27 cellular contexts compared by ENCODE assay signal in genomic region chr10:99374972-99375371, GRCh38. TPM values are rescaled to one million over a fixed set of nuclear protein-coding genes. Genes with fewer than 3 reads are reported as not detected.
"Had no signal": no experiment of that assay in that cellular context is flagged by ENCODE, and none has a peak within 500 bp of the region (broad histone marks: within the 10 kb centered on the region; RNA-seq: fewer than 3 reads in every experiment).

No MANE protein-coding gene starts in this region.

- H3K36me3 ChIP-seq: colonic mucosa, gastrocnemius medialis, lower lobe of right lung, prostate gland, right atrium auricular region, tibial nerve, upper lobe of left lung had no signal

- H3K4me1 ChIP-seq: colonic mucosa, gastrocnemius medialis, prostate gland, right atrium auricular region, testis, tibial nerve, upper lobe of left lung had no signal

- H3K4me2 ChIP-seq: smooth muscle cell had no signal

- FAIRE-seq: endometrium, keratinocyte, urothelium cell line had no signal

- H3K9me3 ChIP-seq: colonic mucosa, gastrocnemius medialis, lower lobe of right lung, prostate gland, right atrium auricular region, testis, tibial nerve, upper lobe of left lung had no signal

- H3K4me3 ChIP-seq: colonic mucosa, gastrocnemius medialis, lower lobe of right lung, prostate gland, right atrium auricular region, smooth muscle cell, testis, tibial nerve, upper lobe of left lung had no signal

- H3K27ac ChIP-seq: colonic mucosa, gastrocnemius medialis, lower lobe of right lung, prostate gland, right atrium auricular region, testis, tibial nerve, upper lobe of left lung had no signal

- DNase-seq: colonic mucosa; effector memory CD8-positive, alpha-beta T cell; foreskin fibroblast; gastrocnemius medialis; lower lobe of right lung; naive thymus-derived CD8-positive, alpha-beta T cell; nephron progenitor cell; stimulated activated CD4-positive, alpha-beta T cell treated with anti-CD3 and anti-CD28 coated beads, Interleukin-12 subunit alpha, Interleukin-12 subunit beta, amount 100 ng/mL, for 4 hours; stimulated activated CD4-positive, alpha-beta T cell treated with anti-CD3 and anti-CD28 coated beads, Interleukin-1b, Interleukin-23, amount 100 ng/mL, for 48 hours; stimulated activated CD4-positive, alpha-beta T cell treated with anti-CD3 and anti-CD28 coated beads, Interleukin-4, amount 100 ng/mL, for 24 hours; stimulated activated naive CD8-positive, alpha-beta T cell treated with anti-CD3 and anti-CD28 coated beads, Interleukin-15, Interleukin-2, amounts not matched to agents 100 U/mL and 50 U/mL, for 24 hours; substantia nigra; testis had no signal

- ATAC-seq: effector memory CD8-positive, alpha-beta T cell; gastrocnemius medialis; left ventricle myocardium superior; lower lobe of right lung; naive thymus-derived CD8-positive, alpha-beta T cell; sciatic nerve; stimulated activated effector memory CD8-positive, alpha-beta T cell treated with anti-CD3 and anti-CD28 coated beads, Interleukin-12 subunit alpha, Interleukin-12 subunit beta, amount 100 ng/mL, for 72 hours; stimulated activated naive CD8-positive, alpha-beta T cell treated with anti-CD3 and anti-CD28 coated beads, Interleukin-15, Interleukin-2, amounts not matched to agents 100 U/mL and 50 U/mL, for 24 hours had no signal

- H3K27me3 ChIP-seq: colonic mucosa, gastrocnemius medialis, right atrium auricular region, testis, upper lobe of left lung had no signal

RNA-seq across cellular contexts. Expression of gene CNNM1, which starts 45.8 kb away (rescaled TPM):
- total RNA-seq: dermis microvascular lymphatic vessel endothelial cell, gastrocnemius medialis, glomerular endothelial cell, myocyte, sciatic nerve had no signal
- polyA plus RNA-seq: smooth muscle cell had no signal
